29 cellular contexts compared by ENCODE assay signal in the genomic region with DNA sequence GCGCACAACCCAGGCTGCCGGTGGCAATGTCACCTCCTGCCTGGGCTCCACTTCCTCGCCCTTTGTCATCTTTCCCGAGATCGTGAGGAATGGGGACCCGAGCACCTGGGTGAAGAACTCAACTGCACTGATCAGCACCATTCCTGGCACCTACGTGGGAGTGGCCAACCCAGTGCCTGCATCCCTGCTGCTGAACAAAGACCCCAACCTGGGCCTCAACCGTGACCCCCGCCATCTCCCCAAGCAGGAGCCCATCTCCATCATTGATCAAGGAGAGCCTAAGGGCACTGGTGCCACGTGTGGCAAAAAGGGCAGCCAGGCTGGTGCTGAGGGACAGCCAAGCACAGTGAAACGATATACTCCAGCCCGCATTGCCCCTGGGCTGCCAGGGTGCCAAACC.
"Had no signal": no experiment of that assay in that cellular context is flagged by ENCODE, and none has a peak within 500 bp of the region (broad histone marks: within the 10 kb centered on the region; RNA-seq: fewer than 3 reads in every experiment).

No MANE protein-coding gene starts in this region.

- H3K9me3 Mint-ChIP-seq: natural killer cell treated with Interleukin-12 subunit alpha and Interleukin-12 subunit beta and Interleukin-15 and Interleukin-18, amount 100 ng/mL, for 72 hours; neural crest cell; stimulated activated effector memory CD8-positive, alpha-beta T cell treated with anti-CD3 and anti-CD28 coated beads, Interleukin-12 subunit alpha, Interleukin-12 subunit beta, amount 100 ng/mL, for 72 hours; stimulated activated naive B cell treated with anti-CD40 and anti-IgM and Interleukin-4, amounts not matched to agents 10 μg/mL and 1 μg/mL and 100 μg/mL, for 72 hours; stimulated activated naive CD8-positive, alpha-beta T cell treated with anti-CD3 and anti-CD28 coated beads, Interleukin-15, Interleukin-2, amounts not matched to agents 100 ng/mL and 50 ng/mL, for 24 hours had no signal

- H3K27me3 Mint-ChIP-seq: natural killer cell treated with Interleukin-12 subunit alpha and Interleukin-12 subunit beta and Interleukin-15 and Interleukin-18, amount 100 ng/mL, for 72 hours; progenitor cell of endocrine pancreas; stimulated activated naive B cell treated with anti-CD40 and anti-IgM and Interleukin-4, amounts not matched to agents 10 μg/mL and 1 μg/mL and 100 μg/mL, for 72 hours; stimulated activated naive CD8-positive, alpha-beta T cell treated with anti-CD3 and anti-CD28 coated beads, Interleukin-15, Interleukin-2, amounts not matched to agents 100 ng/mL and 50 ng/mL, for 24 hours had no signal

- H2AFZ ChIP-seq: parathyroid adenoma had no signal

- H3K27me3 ChIP-seq: neutrophil, ovary, right lobe of liver, sigmoid colon, stomach, thyroid gland, tibial nerve, upper lobe of left lung, vagina had no signal

- H3K79me2 ChIP-seq: parathyroid adenoma had no signal

- H3K4me1 ChIP-seq: parathyroid adenoma, psoas muscle, right lobe of liver, upper lobe of left lung, vagina had no signal

- H3K9me3 ChIP-seq: neutrophil, ovary, psoas muscle, right lobe of liver, sigmoid colon, stomach, thoracic aorta, thyroid gland, tibial nerve, upper lobe of left lung, vagina had no signal

- H3K4me3 ChIP-seq: ovary, psoas muscle, right lobe of liver, sigmoid colon, stomach, thoracic aorta, thyroid gland, tibial nerve, upper lobe of left lung, vagina had no signal

- ATAC-seq: natural killer cell treated with Interleukin-12 subunit alpha and Interleukin-12 subunit beta and Interleukin-15 and Interleukin-18, amount 100 ng/mL, for 72 hours; psoas muscle; right cardiac atrium; right lobe of liver; stimulated activated effector memory CD8-positive, alpha-beta T cell treated with anti-CD3 and anti-CD28 coated beads, Interleukin-12 subunit alpha, Interleukin-12 subunit beta, amount 100 ng/mL, for 72 hours; stimulated activated naive B cell treated with anti-CD40 and anti-IgM and Interleukin-4, amounts not matched to agents 10 μg/mL and 1 μg/mL and 100 μg/mL, for 72 hours had no signal

- DNase-seq: nephron progenitor cell; nucleus accumbens; ovary; posterior cingulate gyrus; psoas muscle; right cardiac atrium; right lobe of liver; sigmoid colon; small intestine; stimulated activated CD4-positive, alpha-beta T cell treated with anti-CD3 and anti-CD28 coated beads, Interleukin-15, amount 100 ng/mL, for 24 hours; stimulated activated CD4-positive, alpha-beta T cell treated with anti-CD3 and anti-CD28 coated beads, Interleukin-2, amount 100 ng/mL, for 24 hours; stimulated activated CD4-positive, alpha-beta T cell treated with anti-CD3 and anti-CD28 coated beads, Interleukin-2, amount 100 ng/mL, for 48 hours; stimulated activated CD4-positive, alpha-beta T cell treated with anti-CD3 and anti-CD28 coated beads, Interleukin-4, amount 100 ng/mL, for 24 hours; stimulated activated naive B cell treated with anti-CD40 and anti-IgM and Interleukin-4, amounts not matched to agents 10 μg/mL and 1 μg/mL and 100 μg/mL, for 72 hours; stimulated activated naive CD4-positive, alpha-beta T cell treated with Interleukin-2 at 50 U/mL for 16 hours; stomach; thyroid gland; trophoblast cell; upper lobe of left lung had no signal

- H3K27ac Mint-ChIP-seq: natural killer cell treated with Interleukin-12 subunit alpha and Interleukin-12 subunit beta and Interleukin-15 and Interleukin-18, amount 100 ng/mL, for 72 hours; nephron progenitor cell; progenitor cell of endocrine pancreas; stimulated activated effector memory CD8-positive, alpha-beta T cell treated with anti-CD3 and anti-CD28 coated beads, Interleukin-12 subunit alpha, Interleukin-12 subunit beta, amount 100 ng/mL, for 72 hours; stimulated activated naive B cell treated with anti-CD40 and anti-IgM and Interleukin-4, amounts not matched to agents 10 μg/mL and 1 μg/mL and 100 μg/mL, for 72 hours; stimulated activated naive CD8-positive, alpha-beta T cell treated with anti-CD3 and anti-CD28 coated beads, Interleukin-15, Interleukin-2, amounts not matched to agents 100 ng/mL and 50 ng/mL, for 24 hours had no signal

- H3K36me3 ChIP-seq: ovary, right lobe of liver, thoracic aorta, vagina had no signal

- H3K27ac ChIP-seq: neutrophil, ovary, parathyroid adenoma, psoas muscle, right lobe of liver, sigmoid colon, stomach, thoracic aorta, thyroid gland, tibial nerve, upper lobe of left lung, vagina had no signal

- H3K4me3 Mint-ChIP-seq: natural killer cell treated with Interleukin-12 subunit alpha and Interleukin-12 subunit beta and Interleukin-15 and Interleukin-18, amount 100 ng/mL, for 72 hours; nephron progenitor cell; neural crest cell; stimulated activated effector memory CD8-positive, alpha-beta T cell treated with anti-CD3 and anti-CD28 coated beads, Interleukin-12 subunit alpha, Interleukin-12 subunit beta, amount 100 ng/mL, for 72 hours; stimulated activated naive B cell treated with anti-CD40 and anti-IgM and Interleukin-4, amounts not matched to agents 10 μg/mL and 1 μg/mL and 100 μg/mL, for 72 hours; stimulated activated naive CD8-positive, alpha-beta T cell treated with anti-CD3 and anti-CD28 coated beads, Interleukin-15, Interleukin-2, amounts not matched to agents 100 ng/mL and 50 ng/mL, for 24 hours had no signal

- H3K36me3 Mint-ChIP-seq: natural killer cell treated with Interleukin-12 subunit alpha and Interleukin-12 subunit beta and Interleukin-15 and Interleukin-18, amount 100 ng/mL, for 72 hours had no signal

- H3K9ac ChIP-seq: parathyroid adenoma had no signal

- H3K4me1 Mint-ChIP-seq: stimulated activated naive B cell treated with anti-CD40 and anti-IgM and Interleukin-4, amounts not matched to agents 10 μg/mL and 1 μg/mL and 100 μg/mL, for 72 hours had no signal
